Comparison of ENCODE assay signal across 8 cellular contexts in the genomic region with DNA sequence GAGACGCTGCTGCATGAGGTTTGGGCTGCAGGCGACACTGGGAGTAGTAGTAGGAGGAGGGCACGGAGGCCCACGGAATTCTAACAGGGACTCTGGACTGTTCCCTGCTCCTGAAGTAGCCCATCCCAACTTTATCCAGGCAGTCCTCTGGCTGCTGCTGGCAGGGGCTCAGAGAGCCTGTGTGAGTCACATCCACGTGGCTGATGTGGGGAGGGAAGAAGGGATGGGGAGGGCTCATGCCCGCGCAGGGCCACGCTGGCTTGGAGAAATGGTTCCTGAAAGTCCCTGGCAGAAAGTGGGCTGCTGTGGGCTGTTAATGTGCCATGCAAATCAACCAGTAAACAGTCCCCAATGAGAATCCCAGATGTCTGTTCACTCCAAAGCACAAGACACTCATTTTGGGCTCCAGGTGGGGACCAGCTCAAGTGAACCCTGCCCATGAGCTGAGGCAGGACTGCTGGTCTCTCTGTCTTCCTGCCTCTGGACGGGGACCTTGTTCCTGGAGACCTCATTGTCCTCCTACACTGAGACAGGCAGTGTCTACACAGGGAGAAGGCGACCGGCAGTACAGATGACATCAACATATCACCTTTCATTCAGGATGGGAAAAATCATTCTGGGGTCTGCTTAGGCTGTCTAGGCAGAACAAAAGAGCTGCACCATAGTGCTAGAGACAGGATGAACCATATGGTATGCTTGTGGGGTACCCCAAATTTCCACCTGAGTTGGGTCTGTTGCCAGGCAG. TPM values are rescaled to one million over a fixed set of nuclear protein-coding genes. Genes with fewer than 3 reads are reported as not detected.
DNase-seq lines count a peak whose midpoint lies in the region; TF ChIP-seq lines count a peak whose summit lies in the region.

No MANE protein-coding gene starts in this region.

- POLR2A ChIA-PET in HEK293 (lab: Yijun Ruan, JAX): no interaction called here

- H3K27me3 Mint-ChIP-seq in progenitor cell of endocrine pancreas: peaks cover 11% of the 10 kb centered on the region

- H3K9me3 ChIP-seq in HEK293 (ENCODE audit: control insufficient read depth, insufficient read depth, low read depth, low read length) (no peaks in the 10 kb centered on the region), smooth muscle cell (replicated peaks; ENCODE audit: low read depth) (no peaks in the 10 kb centered on the region)

- peak overlapping the region; percentile 59 for H2AFZ ChIP-seq in smooth muscle cell (ENCODE audit: low read depth)

- peaks cover 8% of the 10 kb centered on the region for H3K9me3 Mint-ChIP-seq in progenitor cell of endocrine pancreas (ENCODE audit: low read depth)

- H3K36me3 ChIP-seq in HEK293 (ENCODE audit: control insufficient read depth in 2 of 2, insufficient read depth in 1 of 2, low read length in 2 of 2): no peaks in the 10 kb centered on the region
- no peaks in the 10 kb centered on the region for H3K36me3 ChIP-seq in smooth muscle cell (ENCODE audit: low read depth)

- H3F3A ChIP-seq in smooth muscle cell (ENCODE audit: low read depth): no peaks in the 10 kb centered on the region

- CTCF ChIA-PET in HEK293 (lab: Yijun Ruan, JAX): interaction anchor here (0.7 kb wide), 2 partner anchors 68 to 265 kb away, joined by 3 read pairs; no protein-coding TSS in a partner anchor

- H3K79me2 ChIP-seq in smooth muscle cell (ENCODE audit: low read depth): no peaks in the 10 kb centered on the region

- 39% methylated on average over 10 of the region's 11 CpGs for WGBS in smooth muscle cell (ENCODE audit: low lambda C conversion rate)

- DNase-seq in cardiac fibroblast (ENCODE audit: low read depth in 2 of 2) (peak; percentile 64 to 88), kidney tubule cell (ENCODE audit: low spot score) (peak; percentile 55), smooth muscle cell (lab: John Stamatoyannopoulos, UW; ENCODE audit: unreplicated experiment) (peak; percentile 39), SHP77 treated with DMSO at 0.1 percent for 48 hours (lab: John Stamatoyannopoulos, UW) (no peak), NCI-H1092 (lab: John Stamatoyannopoulos, UW) (no peak), progenitor cell of endocrine pancreas (ENCODE audit: low spot score, unreplicated experiment) (no peak)
- no peak for DNase-seq in stimulated activated CD4-positive, alpha-beta T cell treated with anti-CD3 and anti-CD28 coated beads, Interleukin-2, amount 100 ng/mL, for 48 hours

- H3K4me1 Mint-ChIP-seq in progenitor cell of endocrine pancreas (ENCODE audit: low read depth): no peaks in the 10 kb centered on the region

- H3K4me1 ChIP-seq in HEK293 (ENCODE audit: control insufficient read depth, insufficient read depth, low read length) (no peaks in the 10 kb centered on the region), smooth muscle cell (ENCODE audit: low read depth) (no peaks in the 10 kb centered on the region)

- TF ChIP-seq CTCF in HEK293 (tag by site-specific recombination; IDR thresholded peaks at IDR 0.05): no peak
- no peak for TF ChIP-seq CTCF in cardiac fibroblast (IDR thresholded peaks at IDR 0.05; ENCODE audit: low read depth, low read length)
- no peak for TF ChIP-seq CTCF in smooth muscle cell (IDR thresholded peaks at IDR 0.05; ENCODE audit: borderline replicate concordance, insufficient read depth, poor library complexity, severe bottlenecking)
- TF ChIP-seq CTCF in progenitor cell of endocrine pancreas (IDR thresholded peaks at IDR 0.05; ENCODE audit: unreplicated experiment): no peak

- H4K20me1 ChIP-seq in smooth muscle cell (ENCODE audit: low read depth): no peaks in the 10 kb centered on the region

- H3K4me3 ChIP-seq in HEK293 (ENCODE audit: low read depth, low read length) (no peak overlapping the region), cardiac fibroblast (replicated peaks in 1 of 2; ENCODE audit: low read depth in 2 of 2, low read length in 2 of 2) (no peak overlapping the region), smooth muscle cell (no peak overlapping the region)

- no peaks in the 10 kb centered on the region for H3K27me3 ChIP-seq in smooth muscle cell (ENCODE audit: low read depth)

- H3K4me3 Mint-ChIP-seq in progenitor cell of endocrine pancreas (ENCODE audit: low read depth): no peak overlapping the region

- H3K9ac ChIP-seq in smooth muscle cell (ENCODE audit: low read depth): no peak overlapping the region

- no peak overlapping the region for H3K27ac Mint-ChIP-seq in progenitor cell of endocrine pancreas

- H3K4me2 ChIP-seq in smooth muscle cell: peak overlapping the region; percentile 43

- H3K27ac ChIP-seq in HEK293 (ENCODE audit: extremely low read depth, low read depth, low read length) (no peak overlapping the region), smooth muscle cell (ENCODE audit: low read depth) (peak overlapping the region; percentile 63)

- H3K36me3 Mint-ChIP-seq in progenitor cell of endocrine pancreas (ENCODE audit: insufficient read depth): peaks cover 2% of the 10 kb centered on the region

TF ChIP-seq in HEK293, 187 proteins besides CTCF, POLR2A, EP300 and RAD21:
- TF ChIP-seq ZNF324 (tag by site-specific recombination; IDR thresholded peaks at IDR 0.05) (no peak), ZBTB17 (tag by site-specific recombination; IDR thresholded peaks at IDR 0.05) (peak; percentile 79), ZNF629 (tag by site-specific recombination; IDR thresholded peaks at IDR 0.05) (0 out of 2 replicates have a peak, but pooled peaks have one; percentile 9), OSR2 (tag by site-specific recombination; IDR thresholded peaks at IDR 0.05) (peak; percentile 67), ZSCAN30 (tag by site-specific recombination; IDR thresholded peaks at IDR 0.05) (no peak), ZFHX2 (tag by site-specific recombination; conservative IDR thresholded peaks at IDR 0.05) (0 out of 2 replicates have a peak, but pooled peaks have one; percentile 19), PRDM1 (tag by site-specific recombination; IDR thresholded peaks at IDR 0.05) (0 out of 2 replicates have a peak, but pooled peaks have one; percentile 26), WT1 (tag by site-specific recombination; IDR thresholded peaks at IDR 0.05) (0 out of 2 replicates have a peak, but pooled peaks have one; percentile 12), ZBTB48 (tag by site-specific recombination; IDR thresholded peaks at IDR 0.05) (peak; percentile 47; the same call in 1 of the 2 replicates)
- TF ChIP-seq, protein P1, sequence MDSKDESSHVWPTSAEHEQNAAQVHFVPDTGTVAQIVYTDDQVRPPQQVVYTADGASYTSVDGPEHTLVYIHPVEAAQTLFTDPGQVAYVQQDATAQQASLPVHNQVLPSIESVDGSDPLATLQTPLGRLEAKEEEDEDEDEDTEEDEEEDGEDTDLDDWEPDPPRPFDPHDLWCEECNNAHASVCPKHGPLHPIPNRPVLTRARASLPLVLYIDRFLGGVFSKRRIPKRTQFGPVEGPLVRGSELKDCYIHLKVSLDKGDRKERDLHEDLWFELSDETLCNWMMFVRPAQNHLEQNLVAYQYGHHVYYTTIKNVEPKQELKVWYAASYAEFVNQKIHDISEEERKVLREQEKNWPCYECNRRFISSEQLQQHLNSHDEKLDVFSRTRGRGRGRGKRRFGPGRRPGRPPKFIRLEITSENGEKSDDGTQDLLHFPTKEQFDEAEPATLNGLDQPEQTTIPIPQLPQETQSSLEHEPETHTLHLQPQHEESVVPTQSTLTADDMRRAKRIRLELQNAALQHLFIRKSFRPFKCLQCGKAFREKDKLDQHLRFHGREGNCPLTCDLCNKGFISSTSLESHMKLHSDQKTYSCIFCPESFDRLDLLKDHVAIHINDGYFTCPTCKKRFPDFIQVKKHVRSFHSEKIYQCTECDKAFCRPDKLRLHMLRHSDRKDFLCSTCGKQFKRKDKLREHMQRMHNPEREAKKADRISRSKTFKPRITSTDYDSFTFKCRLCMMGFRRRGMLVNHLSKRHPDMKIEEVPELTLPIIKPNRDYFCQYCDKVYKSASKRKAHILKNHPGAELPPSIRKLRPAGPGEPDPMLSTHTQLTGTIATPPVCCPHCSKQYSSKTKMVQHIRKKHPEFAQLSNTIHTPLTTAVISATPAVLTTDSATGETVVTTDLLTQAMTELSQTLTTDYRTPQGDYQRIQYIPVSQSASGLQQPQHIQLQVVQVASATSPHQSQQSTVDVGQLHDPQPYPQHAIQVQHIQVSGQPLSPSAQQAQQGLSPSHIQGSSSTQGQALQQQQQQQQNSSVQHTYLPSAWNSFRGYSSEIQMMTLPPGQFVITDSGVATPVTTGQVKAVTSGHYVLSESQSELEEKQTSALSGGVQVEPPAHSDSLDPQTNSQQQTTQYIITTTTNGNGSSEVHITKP (tag by site-specific recombination; IDR thresholded peaks at IDR 0.05): peak; percentile 50; the same call in 1 of the 2 replicates
- TF ChIP-seq, protein P2, sequence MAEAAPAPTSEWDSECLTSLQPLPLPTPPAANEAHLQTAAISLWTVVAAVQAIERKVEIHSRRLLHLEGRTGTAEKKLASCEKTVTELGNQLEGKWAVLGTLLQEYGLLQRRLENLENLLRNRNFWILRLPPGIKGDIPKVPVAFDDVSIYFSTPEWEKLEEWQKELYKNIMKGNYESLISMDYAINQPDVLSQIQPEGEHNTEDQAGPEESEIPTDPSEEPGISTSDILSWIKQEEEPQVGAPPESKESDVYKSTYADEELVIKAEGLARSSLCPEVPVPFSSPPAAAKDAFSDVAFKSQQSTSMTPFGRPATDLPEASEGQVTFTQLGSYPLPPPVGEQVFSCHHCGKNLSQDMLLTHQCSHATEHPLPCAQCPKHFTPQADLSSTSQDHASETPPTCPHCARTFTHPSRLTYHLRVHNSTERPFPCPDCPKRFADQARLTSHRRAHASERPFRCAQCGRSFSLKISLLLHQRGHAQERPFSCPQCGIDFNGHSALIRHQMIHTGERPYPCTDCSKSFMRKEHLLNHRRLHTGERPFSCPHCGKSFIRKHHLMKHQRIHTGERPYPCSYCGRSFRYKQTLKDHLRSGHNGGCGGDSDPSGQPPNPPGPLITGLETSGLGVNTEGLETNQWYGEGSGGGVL (tag by site-specific recombination; IDR thresholded peaks at IDR 0.05): peak; percentile 62; the same call in 1 of the 2 replicates
TF ChIP-seq in HEK293: peak in this region for 9.

RNA-seq across cellular contexts. Expression of a gene that starts 57.7 kb away (rescaled TPM):
- total RNA-seq in smooth muscle cell (247 and 332 TPM in 2 replicates), progenitor cell of endocrine pancreas (2.5 and 3.1 TPM in 2 replicates)
- 207 and 369 TPM in 2 replicates for polyA plus RNA-seq in smooth muscle cell

Comparison
In these comparisons a context has a peak if more than half of its experiments do, and no peak if none do; other contexts are left out.
1. DNase-seq: peak in cardiac fibroblast (2 of 2), kidney tubule cell (single experiment) and smooth muscle cell (single experiment); none in SHP77 treated with DMSO at 0.1 percent for 48 hours (single experiment), stimulated activated CD4-positive, alpha-beta T cell treated with anti-CD3 and anti-CD28 coated beads, Interleukin-2, amount 100 ng/mL, for 48 hours (0 of 2), NCI-H1092 (single experiment) and progenitor cell of endocrine pancreas (single experiment).
2. RNA of a gene that starts 57.7 kb away (total RNA-seq): 247 to 332 TPM in smooth muscle cell; 2.5 to 3.1 TPM in progenitor cell of endocrine pancreas; every median in the first group is over 10 times any median in the second.